ENCODE assay signal across 8 cellular contexts in genomic region chr4:87038837-87039715, GRCh38.
DNase-seq lines count a peak whose midpoint lies in the region; ATAC-seq and TF ChIP-seq lines count a peak whose summit lies in the region.

No MANE protein-coding gene starts in this region.

- H3K27me3 Mint-ChIP-seq in activated T-cell treated with anti-CD3 and anti-CD28 coated beads, Interleukin-2, amount 50 U/mL, for 72 hours (ENCODE audit: low read depth), result no peaks in the 10 kb centered on the region

- H3K4me2 ChIP-seq in BLaER1, result peak overlapping the region; percentile 77

- H3K27ac ChIP-seq in BLaER1, result peak overlapping the region; percentile 20; the same call in 1 of the 2 replicates
- peak overlapping the region; percentile 32 for H3K27ac ChIP-seq in colonic mucosa
- H3K27ac ChIP-seq in liver (ENCODE audit: low read depth in 1 of 2, low read length in 2 of 2), result peak overlapping the region; percentile 38 to 48
- H3K27ac ChIP-seq in thoracic aorta, result peak overlapping the region; percentile 73 to 79

- peak overlapping the region; percentile 30; the same call in 1 of the 2 replicates for H3K9ac ChIP-seq in BLaER1
- no peak overlapping the region for H3K9ac ChIP-seq in colonic mucosa (ENCODE audit: low read depth in 2 of 2, low read length in 2 of 2)
- no peak overlapping the region for H3K9ac ChIP-seq in liver (ENCODE audit: low read depth in 1 of 2, low read length in 2 of 2)

- H3K36me3 ChIP-seq in BLaER1 (peaks cover 29% of the 10 kb centered on the region), colonic mucosa (no peaks in the 10 kb centered on the region), liver (ENCODE audit: control insufficient read depth in 4 of 4, insufficient read depth in 3 of 4, low read depth in 1 of 4, low read length in 3 of 4) (no peaks in the 10 kb centered on the region), thoracic aorta (no peaks in the 10 kb centered on the region)

- WGBS in liver, result 61% methylated on average over 8 of the region's 8 CpGs

- TF ChIP-seq CTCF in colonic mucosa (IDR thresholded peaks at IDR 0.05) (no peak), liver (IDR thresholded peaks at IDR 0.05; ENCODE audit: low read depth, low read length, missing input control) (no peak), thoracic aorta (IDR thresholded peaks at IDR 0.05) (no peak)

- TF ChIP-seq RAD21 in liver (IDR thresholded peaks at IDR 0.05), result no peak

- no peak overlapping the region for H3K4me3 ChIP-seq in BLaER1
- H3K4me3 ChIP-seq in colonic mucosa, result no peak overlapping the region
- H3K4me3 ChIP-seq in liver (ENCODE audit: low read depth in 1 of 3, low read length in 3 of 3), result no peak overlapping the region
- no peak overlapping the region for H3K4me3 ChIP-seq in thoracic aorta

- no peak overlapping the region for H3K4me3 Mint-ChIP-seq in activated T-cell treated with anti-CD3 and anti-CD28 coated beads, Interleukin-2, amount 50 U/mL, for 72 hours

- H3K27ac Mint-ChIP-seq in activated T-cell treated with anti-CD3 and anti-CD28 coated beads, Interleukin-2, amount 50 U/mL, for 72 hours, result no peak overlapping the region

- peaks cover 32% of the 10 kb centered on the region for H3K4me1 Mint-ChIP-seq in activated T-cell treated with anti-CD3 and anti-CD28 coated beads, Interleukin-2, amount 50 U/mL, for 72 hours (ENCODE audit: low read depth)

- ATAC-seq in GM21619 (IDR thresholded peaks at IDR 0.05; ENCODE audit: unreplicated experiment) (peak; percentile 52), thoracic aorta (ENCODE audit: insufficient number of reproducible peaks, low FRiP score, low read depth) (peak; percentile 89), HG03280 (IDR thresholded peaks at IDR 0.05; ENCODE audit: unreplicated experiment) (no peak)
- no peak for ATAC-seq in activated T-cell treated with anti-CD3 and anti-CD28 coated beads, Interleukin-2, amount 50 U/mL, for 72 hours (replicated peaks in 1 of 2)

- H3K9me3 Mint-ChIP-seq in activated T-cell treated with anti-CD3 and anti-CD28 coated beads, Interleukin-2, amount 50 U/mL, for 72 hours, result no peaks in the 10 kb centered on the region

- peaks cover 0 to 4% of the 10 kb centered on the region in 2 donors for H3K36me3 Mint-ChIP-seq in activated T-cell treated with anti-CD3 and anti-CD28 coated beads, Interleukin-2, amount 50 U/mL, for 72 hours (ENCODE audit: insufficient read depth in 2 of 2)

- H3K4me1 ChIP-seq in BLaER1 (peaks cover 100% of the 10 kb centered on the region), colonic mucosa (peaks cover 5% of the 10 kb centered on the region), liver (ENCODE audit: control insufficient read depth in 4 of 4, insufficient read depth in 4 of 4, low read length in 3 of 4) (peaks cover 5 to 36% (median 15%) of the 10 kb centered on the region in 4 donors), thoracic aorta (ENCODE audit: control insufficient read depth in 1 of 2, low read depth in 2 of 2) (peaks cover 36 to 81% of the 10 kb centered on the region in 2 donors)

- DNase-seq in NCI-H226, result peak; percentile 90
- DNase-seq in colonic mucosa, result no peak
- DNase-seq in thoracic aorta (ENCODE audit: low spot score), result peak; percentile 72
- DNase-seq in activated T-cell treated with anti-CD3 and anti-CD28 coated beads, Interleukin-2, amount 50 U/mL, for 72 hours, result no peak

- intact Hi-C loops in colonic mucosa (cut with DNase I), result no loop called here

- H4K20me1 ChIP-seq in BLaER1, result peaks cover 100% of the 10 kb centered on the region

- H3K27me3 ChIP-seq in BLaER1, result no peaks in the 10 kb centered on the region
- H3K27me3 ChIP-seq in colonic mucosa, result no peaks in the 10 kb centered on the region
- H3K27me3 ChIP-seq in liver (ENCODE audit: control insufficient read depth in 4 of 4, insufficient read depth in 4 of 4, low read length in 3 of 4), result no peaks in the 10 kb centered on the region
- H3K27me3 ChIP-seq in thoracic aorta (replicated peaks; ENCODE audit: insufficient read depth), result no peaks in the 10 kb centered on the region

- H3K9me3 ChIP-seq in BLaER1 (no peaks in the 10 kb centered on the region), colonic mucosa (no peaks in the 10 kb centered on the region), liver (ENCODE audit: control insufficient read depth in 4 of 4, low read length in 3 of 4) (no peaks in the 10 kb centered on the region), thoracic aorta (no peaks in the 10 kb centered on the region)

TF ChIP-seq in liver, 16 proteins besides CTCF, POLR2A, EP300 and RAD21:
- no peak for TF ChIP-seq ZBTB33 (IDR thresholded peaks at IDR 0.05)
- TF ChIP-seq TAF1 (conservative IDR thresholded peaks at IDR 0.05), result no peak
- no peak for TF ChIP-seq YY1 (IDR thresholded peaks at IDR 0.05)
- TF ChIP-seq ATF3 (IDR thresholded peaks at IDR 0.05), result no peak
- TF ChIP-seq HNF4G (IDR thresholded peaks at IDR 0.05), result no peak
- TF ChIP-seq SP1 (IDR thresholded peaks at IDR 0.05), result no peak
- no peak for TF ChIP-seq FOXA2 (IDR thresholded peaks at IDR 0.05)
- TF ChIP-seq MAX (IDR thresholded peaks at IDR 0.05), result no peak
- no peak for TF ChIP-seq RXRA (IDR thresholded peaks at IDR 0.05)
- TF ChIP-seq REST (IDR thresholded peaks at IDR 0.05), result no peak
- TF ChIP-seq FOXA1 (IDR thresholded peaks at IDR 0.05), result no peak
- no peak for TF ChIP-seq GABPA (IDR thresholded peaks at IDR 0.05 in 1 of 2, conservative IDR thresholded peaks at IDR 0.05 in 1 of 2)
- no peak for TF ChIP-seq EGR1 (IDR thresholded peaks at IDR 0.05; ENCODE audit: low read depth in 2 of 2)
TF ChIP-seq in liver: peak in this region for 0.

Comparison
In these comparisons a context has a peak if more than half of its experiments do, and no peak if none do; other contexts are left out.
1. H3K27ac ChIP-seq: peak in every context shown above with its lines; median percentile 76 in thoracic aorta; 43 in liver; 32 in colonic mucosa; 20 in BLaER1.
2. ATAC-seq: peak in GM21619 (single experiment) and thoracic aorta (single experiment); none in HG03280 (single experiment) and activated T-cell treated with anti-CD3 and anti-CD28 coated beads, Interleukin-2, amount 50 U/mL, for 72 hours (0 of 2).
3. DNase-seq: peak in NCI-H226 (single experiment) and thoracic aorta (single experiment); none in colonic mucosa (single experiment) and activated T-cell treated with anti-CD3 and anti-CD28 coated beads, Interleukin-2, amount 50 U/mL, for 72 hours (0 of 2).